ENCODE assay signal across 1 cellular context in the genomic region with DNA sequence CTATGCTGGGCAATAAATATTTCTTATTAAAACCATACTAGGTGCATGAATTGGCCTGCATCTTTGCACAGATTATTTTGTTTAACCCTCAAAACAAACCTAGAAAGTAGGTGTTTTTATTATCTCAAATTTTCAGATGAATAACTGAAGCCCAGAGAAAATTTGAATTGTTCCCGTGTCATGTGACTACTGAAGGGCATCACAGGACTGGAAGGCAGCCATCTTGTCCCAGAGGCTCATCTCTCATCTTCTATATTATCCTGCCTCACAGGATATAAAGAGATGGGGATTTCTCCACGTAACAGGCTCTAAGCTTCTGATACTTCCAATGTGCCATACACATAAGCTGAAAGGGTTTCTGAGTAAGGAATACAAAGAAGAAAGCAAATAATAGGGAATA.
TF ChIP-seq lines count a peak whose summit lies in the region.

No MANE protein-coding gene starts in this region.

TF ChIP-seq in SK-N-SH, 30 proteins besides CTCF, POLR2A, EP300 and RAD21 (continued from another document):
- TF ChIP-seq NRF1 (IDR thresholded peaks at IDR 0.05; ENCODE audit: low read depth, low read length) (no peak), NFIC (IDR thresholded peaks at IDR 0.05; ENCODE audit: borderline replicate concordance) (no peak), ELF1 (IDR thresholded peaks at IDR 0.05) (no peak), GABPA (IDR thresholded peaks at IDR 0.05; ENCODE audit: low read depth) (no peak), RFX5 (IDR thresholded peaks at IDR 0.05; ENCODE audit: low read length) (no peak), IRF3 (IDR thresholded peaks at IDR 0.05; ENCODE audit: low read depth, low read length) (no peak)
- TF ChIP-seq, protein P1, sequence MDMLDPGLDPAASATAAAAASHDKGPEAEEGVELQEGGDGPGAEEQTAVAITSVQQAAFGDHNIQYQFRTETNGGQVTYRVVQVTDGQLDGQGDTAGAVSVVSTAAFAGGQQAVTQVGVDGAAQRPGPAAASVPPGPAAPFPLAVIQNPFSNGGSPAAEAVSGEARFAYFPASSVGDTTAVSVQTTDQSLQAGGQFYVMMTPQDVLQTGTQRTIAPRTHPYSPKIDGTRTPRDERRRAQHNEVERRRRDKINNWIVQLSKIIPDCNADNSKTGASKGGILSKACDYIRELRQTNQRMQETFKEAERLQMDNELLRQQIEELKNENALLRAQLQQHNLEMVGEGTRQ (IDR thresholded peaks at IDR 0.05; ENCODE audit: borderline replicate concordance, low read depth, low read length): no peak
TF ChIP-seq in SK-N-SH: peak in this region for 0.
